Comparison of ENCODE assay signal across 1 cellular context in genomic region chr4:187944179-187944578, GRCh38.
TF ChIP-seq lines count a peak whose summit lies in the region.

No MANE protein-coding gene starts in this region.

TF ChIP-seq in GM23338, 12 proteins besides CTCF, POLR2A, EP300 and RAD21 (continued from another document):
- TF ChIP-seq ZNF462 (CRISPR knock-in tag; IDR thresholded peaks at IDR 0.05) (no peak), EZH2phosphoT487 (IDR thresholded peaks at IDR 0.05; ENCODE audit: unreplicated experiment) (no peak), ZNF114 (CRISPR knock-in tag; IDR thresholded peaks at IDR 0.05) (no peak), JUNB (IDR thresholded peaks at IDR 0.05; ENCODE audit: unreplicated experiment) (no peak), CREB1 (CRISPR knock-in tag; IDR thresholded peaks at IDR 0.05; ENCODE audit: low read depth) (no peak), ZNF331 (CRISPR knock-in tag; IDR thresholded peaks at IDR 0.05; ENCODE audit: low read depth) (no peak), POLR2AphosphoS5 (IDR thresholded peaks at IDR 0.05; ENCODE audit: low read depth) (no peak), STAT1 (IDR thresholded peaks at IDR 0.05; ENCODE audit: unreplicated experiment) (no peak)
- TF ChIP-seq, protein P1, sequence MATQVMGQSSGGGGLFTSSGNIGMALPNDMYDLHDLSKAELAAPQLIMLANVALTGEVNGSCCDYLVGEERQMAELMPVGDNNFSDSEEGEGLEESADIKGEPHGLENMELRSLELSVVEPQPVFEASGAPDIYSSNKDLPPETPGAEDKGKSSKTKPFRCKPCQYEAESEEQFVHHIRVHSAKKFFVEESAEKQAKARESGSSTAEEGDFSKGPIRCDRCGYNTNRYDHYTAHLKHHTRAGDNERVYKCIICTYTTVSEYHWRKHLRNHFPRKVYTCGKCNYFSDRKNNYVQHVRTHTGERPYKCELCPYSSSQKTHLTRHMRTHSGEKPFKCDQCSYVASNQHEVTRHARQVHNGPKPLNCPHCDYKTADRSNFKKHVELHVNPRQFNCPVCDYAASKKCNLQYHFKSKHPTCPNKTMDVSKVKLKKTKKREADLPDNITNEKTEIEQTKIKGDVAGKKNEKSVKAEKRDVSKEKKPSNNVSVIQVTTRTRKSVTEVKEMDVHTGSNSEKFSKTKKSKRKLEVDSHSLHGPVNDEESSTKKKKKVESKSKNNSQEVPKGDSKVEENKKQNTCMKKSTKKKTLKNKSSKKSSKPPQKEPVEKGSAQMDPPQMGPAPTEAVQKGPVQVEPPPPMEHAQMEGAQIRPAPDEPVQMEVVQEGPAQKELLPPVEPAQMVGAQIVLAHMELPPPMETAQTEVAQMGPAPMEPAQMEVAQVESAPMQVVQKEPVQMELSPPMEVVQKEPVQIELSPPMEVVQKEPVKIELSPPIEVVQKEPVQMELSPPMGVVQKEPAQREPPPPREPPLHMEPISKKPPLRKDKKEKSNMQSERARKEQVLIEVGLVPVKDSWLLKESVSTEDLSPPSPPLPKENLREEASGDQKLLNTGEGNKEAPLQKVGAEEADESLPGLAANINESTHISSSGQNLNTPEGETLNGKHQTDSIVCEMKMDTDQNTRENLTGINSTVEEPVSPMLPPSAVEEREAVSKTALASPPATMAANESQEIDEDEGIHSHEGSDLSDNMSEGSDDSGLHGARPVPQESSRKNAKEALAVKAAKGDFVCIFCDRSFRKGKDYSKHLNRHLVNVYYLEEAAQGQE (IDR thresholded peaks at IDR 0.05; ENCODE audit: unreplicated experiment), result no peak
- TF ChIP-seq, protein P2, sequence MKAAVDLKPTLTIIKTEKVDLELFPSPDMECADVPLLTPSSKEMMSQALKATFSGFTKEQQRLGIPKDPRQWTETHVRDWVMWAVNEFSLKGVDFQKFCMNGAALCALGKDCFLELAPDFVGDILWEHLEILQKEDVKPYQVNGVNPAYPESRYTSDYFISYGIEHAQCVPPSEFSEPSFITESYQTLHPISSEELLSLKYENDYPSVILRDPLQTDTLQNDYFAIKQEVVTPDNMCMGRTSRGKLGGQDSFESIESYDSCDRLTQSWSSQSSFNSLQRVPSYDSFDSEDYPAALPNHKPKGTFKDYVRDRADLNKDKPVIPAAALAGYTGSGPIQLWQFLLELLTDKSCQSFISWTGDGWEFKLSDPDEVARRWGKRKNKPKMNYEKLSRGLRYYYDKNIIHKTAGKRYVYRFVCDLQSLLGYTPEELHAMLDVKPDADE (IDR thresholded peaks at IDR 0.05), result no peak
